29 cellular contexts compared by ENCODE assay signal in genomic region chr10:1333981-1334380, GRCh38.
DNase-seq lines count a peak whose midpoint lies in the region; TF ChIP-seq lines count a peak whose summit lies in the region.
"Had no signal": no experiment of that assay in that cellular context is flagged by ENCODE, and none has a peak within 500 bp of the region (broad histone marks: within the 10 kb centered on the region; RNA-seq: fewer than 3 reads in every experiment).

No MANE protein-coding gene starts in this region.

- TF ChIP-seq EP300 in neural cell (conservative IDR thresholded peaks at IDR 0.05; ENCODE audit: poor library complexity, severe bottlenecking) = no peak

- H4K20me1 ChIP-seq in neural cell (ENCODE audit: insufficient read depth) = no peaks in the 10 kb centered on the region
- H4K20me1 ChIP-seq: BLaER1; BLaER1 treated with 17β-estradiol and CSF1 and Interleukin-3, amounts not matched to agents 10 nM and 100 nM had no signal

- H2BK120ac ChIP-seq in mesendoderm (ENCODE audit: low read depth, low read length) = no peak overlapping the region

- H2AK5ac ChIP-seq in mesendoderm (ENCODE audit: low read length) = no peak overlapping the region

- H4K8ac ChIP-seq in mesendoderm (ENCODE audit: low read depth, low read length) = no peak overlapping the region

- no peaks in the 10 kb centered on the region for H3K9me2 ChIP-seq in neural cell (ENCODE audit: insufficient read depth, low read length)

- DNase-seq in mesendoderm (no peak), NCI-H2029 treated with DMSO at 0.1 percent for 48 hours (lab: John Stamatoyannopoulos, UW) (no peak)
- DNase-seq in NK-92 treated with Interleukin-12 subunit alpha and Interleukin-12 subunit beta, amount 100 ng/mL, for 24 hours (lab: John Stamatoyannopoulos, UW) = no peak
- DNase-seq: 8988T; ACHN; AML-193; BE2C; C1 segment of cervical spinal cord; Caco-2; Calu3; CD4-positive, alpha-beta memory T cell; CD4-positive, alpha-beta T cell; CD4-positive, CD25-positive, alpha-beta regulatory T cell; CD8-positive, alpha-beta memory T cell; CD8-positive, alpha-beta T cell; COR-L47; DMS 273 treated with DMSO at 0.1 percent for 48 hours; DMS153; DMS53; DMS79; DMS79 treated with DMSO at 0.1 percent for 48 hours; DND-41; EL had no signal

- H3K56ac ChIP-seq in mesendoderm (ENCODE audit: low read length) = no peak overlapping the region

- H3K79me2 ChIP-seq in mesendoderm (ENCODE audit: control insufficient read depth, insufficient read depth, low read length) (no peaks in the 10 kb centered on the region), neural cell (replicated peaks; ENCODE audit: insufficient read depth, low read length) (no peaks in the 10 kb centered on the region)

- no peak overlapping the region for H2BK15ac ChIP-seq in mesendoderm (replicated peaks; ENCODE audit: low read depth)

- H3K4me3 ChIP-seq in mesendoderm (ENCODE audit: low read length) = no peak overlapping the region
- no peak overlapping the region for H3K4me3 ChIP-seq in neural cell (ENCODE audit: low read length)
- H3K4me3 ChIP-seq: A549; BLaER1; BLaER1 treated with 17β-estradiol and CSF1 and Interleukin-3, amounts not matched to agents 10 nM and 100 nM had no signal

- H3F3A ChIP-seq in neural cell (ENCODE audit: insufficient read depth, low read length, poor library complexity, severe bottlenecking) = no peaks in the 10 kb centered on the region

- peaks cover 4% of the 10 kb centered on the region for H3K4me1 ChIP-seq in mesendoderm (ENCODE audit: control insufficient read depth, low read depth, low read length)
- H3K4me1 ChIP-seq: A549; BE2C; BLaER1; BLaER1 treated with 17β-estradiol and CSF1 and Interleukin-3, amounts not matched to agents 10 nM and 100 nM; Caco-2 had no signal

- H3K36me3 ChIP-seq in mesendoderm (ENCODE audit: control insufficient read depth, insufficient read depth, low read length) (no peaks in the 10 kb centered on the region), neural cell (ENCODE audit: insufficient read depth, low read length) (no peaks in the 10 kb centered on the region)
- H3K36me3 ChIP-seq: BE2C; BLaER1; BLaER1 treated with 17β-estradiol and CSF1 and Interleukin-3, amounts not matched to agents 10 nM and 100 nM had no signal

- no peak overlapping the region for H3K4ac ChIP-seq in mesendoderm (ENCODE audit: low read depth, low read length)

- H3K18ac ChIP-seq in mesendoderm (ENCODE audit: low read length) = peak overlapping the region; percentile 61

- no peak overlapping the region for H4K5ac ChIP-seq in mesendoderm (ENCODE audit: low read length)

- TF ChIP-seq CTCF in neural cell (IDR thresholded peaks at IDR 0.05; ENCODE audit: poor library complexity, severe bottlenecking) = no peak

- H3K23ac ChIP-seq in mesendoderm (ENCODE audit: low read length) = no peak overlapping the region

- TF ChIP-seq RAD21 in neural cell (conservative IDR thresholded peaks at IDR 0.05) = no peak

- no peak overlapping the region for H2AFZ ChIP-seq in neural cell (ENCODE audit: low read depth, low read length)

- H3K79me1 ChIP-seq in mesendoderm (ENCODE audit: low read length) = no peaks in the 10 kb centered on the region

- H3K9me3 ChIP-seq in neural cell (ENCODE audit: low read length) = no peaks in the 10 kb centered on the region
- H3K9me3 ChIP-seq: A549; BE2C; BLaER1; BLaER1 treated with 17β-estradiol and CSF1 and Interleukin-3, amounts not matched to agents 10 nM and 100 nM; Caco-2 had no signal

- H3K27me3 ChIP-seq in mesendoderm (ENCODE audit: insufficient read depth, low read length, poor library complexity) = no peaks in the 10 kb centered on the region
- H3K27me3 ChIP-seq in neural cell (ENCODE audit: insufficient read depth, low read depth, low read length) = no peaks in the 10 kb centered on the region
- H3K27me3 ChIP-seq: BE2C; BLaER1; BLaER1 treated with 17β-estradiol and CSF1 and Interleukin-3, amounts not matched to agents 10 nM and 100 nM had no signal

- no CpG with 5 or more reads among the region's 15 CpGs for WGBS in mesendoderm (ENCODE audit: extremely low coverage, insufficient coverage, low lambda C conversion rate)

- H2BK5ac ChIP-seq in mesendoderm (ENCODE audit: low read length) = no peak overlapping the region

- H3K27ac ChIP-seq in mesendoderm (ENCODE audit: low read depth, low read length) (no peak overlapping the region), neural cell (ENCODE audit: low read length) (no peak overlapping the region)
- H3K27ac ChIP-seq: 22Rv1; A549; BLaER1; BLaER1 treated with 17β-estradiol and CSF1 and Interleukin-3, amounts not matched to agents 10 nM and 100 nM; C4-2B had no signal

- H3K4me2 ChIP-seq in mesendoderm (ENCODE audit: low read length) = no peak overlapping the region
- no peak overlapping the region for H3K4me2 ChIP-seq in neural cell (ENCODE audit: low read length)
- H3K4me2 ChIP-seq: A549; BLaER1; BLaER1 treated with 17β-estradiol and CSF1 and Interleukin-3, amounts not matched to agents 10 nM and 100 nM had no signal

- no peak overlapping the region for H3K9ac ChIP-seq in mesendoderm (ENCODE audit: low read length)
- H3K9ac ChIP-seq in neural cell (ENCODE audit: low read length) = no peak overlapping the region
- H3K9ac ChIP-seq: BLaER1; BLaER1 treated with 17β-estradiol and CSF1 and Interleukin-3, amounts not matched to agents 10 nM and 100 nM had no signal

TF ChIP-seq in neural cell, 6 proteins besides CTCF, POLR2A, EP300 and RAD21:
- TF ChIP-seq POLR2AphosphoS5 (IDR thresholded peaks at IDR 0.05) (peak; percentile 11), MXI1 (conservative IDR thresholded peaks at IDR 0.05; ENCODE audit: poor library complexity, severe bottlenecking) (no peak)
